8 cellular contexts compared by ENCODE assay signal in genomic region chr10:21533577-21534475, GRCh38. TPM values are rescaled to one million over a fixed set of nuclear protein-coding genes. Genes with fewer than 3 reads are reported as not detected.
A peak's percentile ranks its signal among the peaks of the same experiment; 100 is the strongest.
DNase-seq lines count a peak whose midpoint lies in the region; ATAC-seq lines count a peak whose summit lies in the region.

MLLT10 (plus strand) TSS chr10:21534232; CDS start chr10:21534645, 413 bp downstream.

- POLR2A ChIA-PET in CD8-positive, alpha-beta memory T cell (lab: Charles Lee): interaction anchor here (0.6 to 1.6 kb wide), 4 partner anchors 8 to 806 kb away, joined by 3 to 5 read pairs (median 4); partner anchors contain the start of gene SKIDA1

- no peaks in the 10 kb centered on the region for H3K9me3 ChIP-seq in CD8-positive, alpha-beta memory T cell (ENCODE audit: low read length)
- no peaks in the 10 kb centered on the region for H3K9me3 ChIP-seq in endocrine pancreas (ENCODE audit: control insufficient read depth, low read length)
- H3K9me3 ChIP-seq in mesodermal cell (ENCODE audit: control insufficient read depth, low read length): no peaks in the 10 kb centered on the region

- H3K27me3 ChIP-seq in CD8-positive, alpha-beta memory T cell (ENCODE audit: insufficient read depth, low read length, poor library complexity, severe bottlenecking): no peaks in the 10 kb centered on the region
- no peaks in the 10 kb centered on the region for H3K27me3 ChIP-seq in endocrine pancreas (ENCODE audit: control insufficient read depth, insufficient read depth, low read length)

- H3K27me3 Mint-ChIP-seq in CD8-positive, alpha-beta memory T cell: no peaks in the 10 kb centered on the region

- peaks cover 3 to 25% (median 5%) of the 10 kb centered on the region in 3 donors for H3K36me3 Mint-ChIP-seq in CD8-positive, alpha-beta memory T cell

- H3K4me1 ChIP-seq in CD8-positive, alpha-beta memory T cell (ENCODE audit: insufficient read depth, low read length): peaks cover 23% of the 10 kb centered on the region
- peaks cover 14% of the 10 kb centered on the region for H3K4me1 ChIP-seq in endocrine pancreas (ENCODE audit: control insufficient read depth, insufficient read depth, low read length)
- H3K4me1 ChIP-seq in mesodermal cell (ENCODE audit: control insufficient read depth, insufficient read depth, low read length, poor library complexity, severe bottlenecking): peaks cover 3% of the 10 kb centered on the region

- CTCF ChIA-PET in CD8-positive, alpha-beta memory T cell (lab: Charles Lee): no interaction called here

- peaks cover 25 to 37% (median 33%) of the 10 kb centered on the region in 3 donors for H3K4me1 Mint-ChIP-seq in CD8-positive, alpha-beta memory T cell

- peak within 1 kb of the TSS; percentile 92 for H3K9ac ChIP-seq in endocrine pancreas (ENCODE audit: control insufficient read depth, insufficient read depth, low read length)

- H3K27ac Mint-ChIP-seq in CD8-positive, alpha-beta memory T cell: peak within 1 kb of the TSS; percentile 80 to 98 (median 96)

- H3K9me3 Mint-ChIP-seq in CD8-positive, alpha-beta memory T cell: no peaks in the 10 kb centered on the region

- H3K4me3 Mint-ChIP-seq in CD8-positive, alpha-beta memory T cell: peak within 1 kb of the TSS; percentile 92 to 97 (median 96)

- DNase-seq in CD8-positive, alpha-beta memory T cell: peak; percentile 88 to 97 (median 94)
- DNase-seq in HK-2 (ENCODE audit: unreplicated experiment) (peak; percentile 90), NOMO-1 treated with DMSO at 0.1 percent for 48 hours (lab: John Stamatoyannopoulos, UW; ENCODE audit: unreplicated experiment) (peak; percentile 90)
- peak; percentile 67 to 87 (median 73) for DNase-seq in activated CD8-positive, alpha-beta memory T cell treated with anti-CD3 and anti-CD28 coated beads for 48 hours (ENCODE audit: low read depth in 2 of 3, low spot score in 2 of 3)
- DNase-seq in stimulated activated CD8-positive, alpha-beta memory T cell treated with anti-CD3 and anti-CD28 coated beads, Interleukin-15, amount 100 ng/mL, for 4 hours (ENCODE audit: low read depth in 2 of 2): peak; percentile 81 to 83

- ATAC-seq in GM19452 (IDR thresholded peaks at IDR 0.05; ENCODE audit: unreplicated experiment): peak; percentile 92

- H3K4me3 ChIP-seq in CD8-positive, alpha-beta memory T cell (ENCODE audit: low read length): peak within 1 kb of the TSS; percentile 93
- H3K4me3 ChIP-seq in endocrine pancreas (ENCODE audit: control insufficient read depth, insufficient read depth, low read length) (peak within 1 kb of the TSS; percentile 70), mesodermal cell (ENCODE audit: extremely low read depth, insufficient read depth, low read length, poor library complexity, severe bottlenecking) (peak within 1 kb of the TSS; percentile 53)

- no peaks in the 10 kb centered on the region for H3K36me3 ChIP-seq in CD8-positive, alpha-beta memory T cell (ENCODE audit: insufficient read depth, low read length)
- no peaks in the 10 kb centered on the region for H3K36me3 ChIP-seq in endocrine pancreas (ENCODE audit: control insufficient read depth, insufficient read depth, low read length)
- peaks cover 17% of the 10 kb centered on the region for H3K36me3 ChIP-seq in mesodermal cell (ENCODE audit: control insufficient read depth, insufficient read depth, low read length)

- H3K27ac ChIP-seq in CD8-positive, alpha-beta memory T cell (ENCODE audit: low read depth, low read length): peak within 1 kb of the TSS; percentile 89
- peak within 1 kb of the TSS; percentile 83 for H3K27ac ChIP-seq in mesodermal cell (ENCODE audit: low read depth, low read length, severe bottlenecking)

- WGBS in mesodermal cell (ENCODE audit: insufficient coverage in 2 of 2), 2 experiments: 0% methylated on average over 17 to 54 of the region's 81 CpGs

RNA-seq across cellular contexts. Expression of gene MLLT10, which starts in this region (rescaled TPM):
- total RNA-seq in CD8-positive, alpha-beta memory T cell: 10 to 100 TPM; 35.6 to 37.2 TPM
- polyA plus RNA-seq in CD8-positive, alpha-beta memory T cell: 7.4 TPM
- polyA plus RNA-seq in mesodermal cell (2013, experiment 1 of 2): 45.1 TPM
- 40.1 TPM for polyA plus RNA-seq in mesodermal cell (2013, experiment 2 of 2)

Comparison
In these comparisons a context has a peak if more than half of its experiments do, and no peak if none do; other contexts are left out.
1. Peak in every context shown above with its lines: DNase-seq, ATAC-seq, H3K4me3 ChIP-seq and H3K27ac ChIP-seq.